1 cellular context compared by ENCODE assay signal in the genomic region with DNA sequence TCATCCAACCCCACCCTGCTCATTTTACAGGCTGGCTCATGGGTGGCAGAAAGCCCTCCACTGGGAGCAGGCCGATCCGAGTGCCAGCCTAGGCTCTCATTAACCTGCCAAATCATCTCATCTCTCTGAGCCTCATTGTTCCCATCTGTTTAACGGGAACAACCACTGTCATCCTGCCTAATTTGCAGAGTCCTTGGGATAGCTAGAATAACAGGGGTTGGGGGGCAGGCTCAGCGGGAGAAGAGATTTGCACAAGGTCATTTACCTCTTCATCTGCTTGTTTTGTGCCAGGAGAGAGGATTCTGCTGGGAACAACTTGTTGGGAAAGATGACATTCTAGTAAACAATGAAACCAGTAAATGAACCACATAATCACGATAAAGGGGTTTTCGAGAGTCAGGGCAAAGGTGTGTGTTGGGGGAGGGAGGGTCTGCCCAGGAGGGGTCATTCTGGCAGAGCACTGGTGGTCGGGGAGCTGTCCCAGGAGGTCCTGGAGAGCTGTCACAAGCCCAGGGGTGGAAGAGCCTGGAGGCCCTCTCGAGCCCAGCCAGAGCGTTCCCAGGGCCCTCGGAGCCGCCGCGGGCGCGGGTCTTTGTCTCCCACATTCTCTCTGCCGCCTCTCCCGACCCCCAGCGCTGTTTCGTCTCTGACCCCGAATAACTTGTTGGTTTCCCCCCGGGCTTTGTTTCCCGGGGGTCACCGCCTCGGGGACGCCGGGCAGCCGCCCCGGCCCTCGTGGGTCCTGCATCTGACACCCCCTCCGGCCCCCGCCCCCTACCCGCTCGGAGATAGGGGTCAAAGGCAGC.
TF ChIP-seq lines count a peak whose summit lies in the region.

No MANE protein-coding gene starts in this region.

TF ChIP-seq in HepG2, 621 proteins besides CTCF, POLR2A, EP300 and RAD21 (continued from another document and continues in another):
- TF ChIP-seq, protein P1, sequence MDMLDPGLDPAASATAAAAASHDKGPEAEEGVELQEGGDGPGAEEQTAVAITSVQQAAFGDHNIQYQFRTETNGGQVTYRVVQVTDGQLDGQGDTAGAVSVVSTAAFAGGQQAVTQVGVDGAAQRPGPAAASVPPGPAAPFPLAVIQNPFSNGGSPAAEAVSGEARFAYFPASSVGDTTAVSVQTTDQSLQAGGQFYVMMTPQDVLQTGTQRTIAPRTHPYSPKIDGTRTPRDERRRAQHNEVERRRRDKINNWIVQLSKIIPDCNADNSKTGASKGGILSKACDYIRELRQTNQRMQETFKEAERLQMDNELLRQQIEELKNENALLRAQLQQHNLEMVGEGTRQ (IDR thresholded peaks at IDR 0.05; ENCODE audit: low read depth, low read length) = no peak
- TF ChIP-seq, protein P1 (CRISPR knock-in tag; IDR thresholded peaks at IDR 0.05; ENCODE audit: borderline replicate concordance) = peak; percentile 79; the same call in 1 of the 2 replicates
- TF ChIP-seq ZNF747 (CRISPR knock-in tag; IDR thresholded peaks at IDR 0.05; ENCODE audit: borderline replicate concordance) (no peak; the same call in 1 of the 2 replicates), ZNF382 (CRISPR knock-in tag; IDR thresholded peaks at IDR 0.05; ENCODE audit: borderline replicate concordance) (no peak), ZNF512 (CRISPR knock-in tag; IDR thresholded peaks at IDR 0.05) (no peak), GABPB1 (CRISPR knock-in tag; IDR thresholded peaks at IDR 0.05) (peak; percentile 48), ZKSCAN5 (CRISPR knock-in tag; IDR thresholded peaks at IDR 0.05) (no peak), ZFAT (CRISPR knock-in tag; conservative IDR thresholded peaks at IDR 0.05) (no peak), KLF12 (CRISPR knock-in tag; IDR thresholded peaks at IDR 0.05; ENCODE audit: borderline replicate concordance) (no peak), ZNF570 (CRISPR knock-in tag; IDR thresholded peaks at IDR 0.05; ENCODE audit: borderline replicate concordance) (no peak), FOXP1 (IDR thresholded peaks at IDR 0.05) (no peak), FOXP1 (CRISPR knock-in tag; IDR thresholded peaks at IDR 0.05) (peak; percentile 57; the same call in 1 of the 2 replicates), TAF15 (IDR thresholded peaks at IDR 0.05; ENCODE audit: low read depth, low read length, poor library complexity, severe bottlenecking) (no peak), DZIP1 (CRISPR knock-in tag; IDR thresholded peaks at IDR 0.05) (no peak), ZNF484 (CRISPR knock-in tag; IDR thresholded peaks at IDR 0.05; ENCODE audit: borderline replicate concordance, low read depth) (no peak), TSC22D2 (CRISPR knock-in tag; IDR thresholded peaks at IDR 0.05; ENCODE audit: borderline replicate concordance) (no peak), CCAR2 (optimal IDR thresholded peaks at IDR 0.05; ENCODE audit: low read depth, low read length) (no peak), RBFOX2 (IDR thresholded peaks at IDR 0.05; ENCODE audit: low read depth, low read length) (no peak), NR2F2 (IDR thresholded peaks at IDR 0.05; ENCODE audit: borderline replicate concordance, low read depth) (0 out of 2 replicates have a peak, but pooled peaks have one; percentile 13), NFYC (CRISPR knock-in tag; IDR thresholded peaks at IDR 0.05) (no peak), MNT (IDR thresholded peaks at IDR 0.05) (no peak), ZSCAN30 (CRISPR knock-in tag; IDR thresholded peaks at IDR 0.05) (no peak), POGZ (CRISPR knock-in tag; IDR thresholded peaks at IDR 0.05) (no peak), EEA1 (CRISPR knock-in tag; IDR thresholded peaks at IDR 0.05; ENCODE audit: borderline replicate concordance) (no peak), ZNF138 (CRISPR knock-in tag; IDR thresholded peaks at IDR 0.05; ENCODE audit: low read depth) (no peak), GATAD1 (CRISPR knock-in tag; IDR thresholded peaks at IDR 0.05) (no peak), ZNF792 (CRISPR knock-in tag; IDR thresholded peaks at IDR 0.05) (no peak), TBX2 (CRISPR knock-in tag; IDR thresholded peaks at IDR 0.05; ENCODE audit: borderline replicate concordance) (peak; percentile 1), ARID4A (CRISPR knock-in tag; IDR thresholded peaks at IDR 0.05; ENCODE audit: borderline replicate concordance) (peak; percentile 64), GATAD2A (CRISPR knock-in tag; IDR thresholded peaks at IDR 0.05) (peak; percentile 44), RXRA (CRISPR knock-in tag; IDR thresholded peaks at IDR 0.05) (no peak; the same call in 1 of the 2 replicates), ZNF17 (CRISPR knock-in tag; IDR thresholded peaks at IDR 0.05) (no peak), MAX (IDR thresholded peaks at IDR 0.05) (peak; percentile 75; the same call in 1 of the 2 replicates), KDM1A (CRISPR knock-in tag; IDR thresholded peaks at IDR 0.05) (peak; percentile 98)
- TF ChIP-seq, protein P2, sequence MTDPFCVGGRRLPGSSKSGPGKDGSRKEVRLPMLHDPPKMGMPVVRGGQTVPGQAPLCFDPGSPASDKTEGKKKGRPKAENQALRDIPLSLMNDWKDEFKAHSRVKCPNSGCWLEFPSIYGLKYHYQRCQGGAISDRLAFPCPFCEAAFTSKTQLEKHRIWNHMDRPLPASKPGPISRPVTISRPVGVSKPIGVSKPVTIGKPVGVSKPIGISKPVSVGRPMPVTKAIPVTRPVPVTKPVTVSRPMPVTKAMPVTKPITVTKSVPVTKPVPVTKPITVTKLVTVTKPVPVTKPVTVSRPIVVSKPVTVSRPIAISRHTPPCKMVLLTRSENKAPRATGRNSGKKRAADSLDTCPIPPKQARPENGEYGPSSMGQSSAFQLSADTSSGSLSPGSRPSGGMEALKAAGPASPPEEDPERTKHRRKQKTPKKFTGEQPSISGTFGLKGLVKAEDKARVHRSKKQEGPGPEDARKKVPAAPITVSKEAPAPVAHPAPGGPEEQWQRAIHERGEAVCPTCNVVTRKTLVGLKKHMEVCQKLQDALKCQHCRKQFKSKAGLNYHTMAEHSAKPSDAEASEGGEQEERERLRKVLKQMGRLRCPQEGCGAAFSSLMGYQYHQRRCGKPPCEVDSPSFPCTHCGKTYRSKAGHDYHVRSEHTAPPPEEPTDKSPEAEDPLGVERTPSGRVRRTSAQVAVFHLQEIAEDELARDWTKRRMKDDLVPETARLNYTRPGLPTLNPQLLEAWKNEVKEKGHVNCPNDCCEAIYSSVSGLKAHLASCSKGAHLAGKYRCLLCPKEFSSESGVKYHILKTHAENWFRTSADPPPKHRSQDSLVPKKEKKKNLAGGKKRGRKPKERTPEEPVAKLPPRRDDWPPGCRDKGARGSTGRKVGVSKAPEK (CRISPR knock-in tag; IDR thresholded peaks at IDR 0.05; ENCODE audit: borderline replicate concordance) = no peak
- TF ChIP-seq, protein P3, sequence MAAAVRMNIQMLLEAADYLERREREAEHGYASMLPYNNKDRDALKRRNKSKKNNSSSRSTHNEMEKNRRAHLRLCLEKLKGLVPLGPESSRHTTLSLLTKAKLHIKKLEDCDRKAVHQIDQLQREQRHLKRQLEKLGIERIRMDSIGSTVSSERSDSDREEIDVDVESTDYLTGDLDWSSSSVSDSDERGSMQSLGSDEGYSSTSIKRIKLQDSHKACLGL (CRISPR knock-in tag; IDR thresholded peaks at IDR 0.05) = peak; percentile 72; the same call in 1 of the 2 replicates
- TF ChIP-seq, protein P4, sequence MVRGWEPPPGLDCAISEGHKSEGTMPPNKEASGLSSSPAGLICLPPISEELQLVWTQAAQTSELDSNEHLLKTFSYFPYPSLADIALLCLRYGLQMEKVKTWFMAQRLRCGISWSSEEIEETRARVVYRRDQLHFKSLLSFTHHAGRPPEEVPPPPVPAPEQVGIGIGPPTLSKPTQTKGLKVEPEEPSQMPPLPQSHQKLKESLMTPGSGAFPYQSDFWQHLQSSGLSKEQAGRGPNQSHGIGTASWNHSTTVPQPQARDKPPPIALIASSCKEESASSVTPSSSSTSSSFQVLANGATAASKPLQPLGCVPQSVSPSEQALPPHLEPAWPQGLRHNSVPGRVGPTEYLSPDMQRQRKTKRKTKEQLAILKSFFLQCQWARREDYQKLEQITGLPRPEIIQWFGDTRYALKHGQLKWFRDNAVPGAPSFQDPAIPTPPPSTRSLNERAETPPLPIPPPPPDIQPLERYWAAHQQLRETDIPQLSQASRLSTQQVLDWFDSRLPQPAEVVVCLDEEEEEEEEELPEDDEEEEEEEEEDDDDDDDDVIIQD (CRISPR knock-in tag; IDR thresholded peaks at IDR 0.05; ENCODE audit: low read depth) = no peak
- TF ChIP-seq, protein P5, sequence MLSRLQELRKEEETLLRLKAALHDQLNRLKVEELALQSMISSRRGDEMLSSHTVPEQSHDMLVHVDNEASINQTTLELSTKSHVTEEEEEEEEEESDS (CRISPR knock-in tag; IDR thresholded peaks at IDR 0.05; ENCODE audit: borderline replicate concordance) = no peak
